ENCODE assay signal across 25 cellular contexts in the genomic region with DNA sequence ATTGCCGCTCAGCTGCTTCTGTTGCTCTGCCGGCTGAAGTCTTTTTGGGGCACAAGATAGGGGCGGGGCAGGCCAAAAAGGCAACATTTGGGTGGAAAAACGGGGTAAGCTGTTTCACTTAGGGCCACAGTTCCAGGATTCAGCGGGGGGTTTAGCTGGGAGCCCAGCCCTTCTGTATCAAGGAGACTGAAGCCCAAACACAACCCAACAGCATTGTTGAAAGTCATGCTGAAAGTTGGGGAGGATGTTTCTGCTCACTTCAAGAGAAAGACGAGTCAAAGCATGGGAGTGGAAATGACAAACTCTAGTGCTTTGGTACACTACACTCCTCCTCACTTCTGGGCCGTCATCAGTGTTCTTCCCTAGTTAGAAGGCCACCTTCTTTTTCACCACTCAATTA.
"Had no signal": no experiment of that assay in that cellular context is flagged by ENCODE, and none has a peak within 500 bp of the region (broad histone marks: within the 10 kb centered on the region; RNA-seq: fewer than 3 reads in every experiment).

No MANE protein-coding gene starts in this region.

- H3K36me3 ChIP-seq: ascending aorta, Peyer's patch, SJSA1 had no signal

- H3K27ac ChIP-seq: ascending aorta, body of pancreas, Peyer's patch, RWPE1, SJSA1 had no signal

- H3K27ac Mint-ChIP-seq: activated CD8-positive, alpha-beta memory T cell treated with anti-CD3 and anti-CD28 coated beads, Interleukin-2, amount 10 ng/mL, durations not matched to agents 7 days and 5 days; T-helper 1 cell treated with Interleukin-12 subunit alpha and Interleukin-12 subunit beta and Interleukin-4 antibody, amounts not matched to agents 30 μg/mL and 1 μg/mL, for 36 hours; WTC11 had no signal

- H3K4me3 Mint-ChIP-seq: activated CD8-positive, alpha-beta memory T cell treated with anti-CD3 and anti-CD28 coated beads, Interleukin-2, amount 10 ng/mL, durations not matched to agents 7 days and 5 days; activated naive CD4-positive, alpha-beta T cell treated with anti-CD3 and anti-CD28 coated beads, Interleukin-2, amount 50 U/mL, for 24 hours; central memory CD8-positive, alpha-beta T cell; T-helper 1 cell treated with Interleukin-12 subunit alpha and Interleukin-12 subunit beta and Interleukin-4 antibody, amounts not matched to agents 30 μg/mL and 1 μg/mL, for 36 hours; WTC11 had no signal

- H3K9me3 ChIP-seq: ascending aorta, body of pancreas, Peyer's patch, SJSA1 had no signal

- H3K4me1 ChIP-seq: ascending aorta, Peyer's patch, SJSA1 had no signal

- H3K4me3 ChIP-seq: ascending aorta, body of pancreas, Peyer's patch, SJSA1 had no signal

- H3K4me1 Mint-ChIP-seq: central memory CD8-positive, alpha-beta T cell; WTC11 had no signal

- H3K27me3 ChIP-seq: ascending aorta, body of pancreas, Peyer's patch, SJSA1 had no signal

- H3K9me3 Mint-ChIP-seq: activated naive CD4-positive, alpha-beta T cell treated with anti-CD3 and anti-CD28 coated beads, Interleukin-2, amount 50 U/mL, for 24 hours; activated T-helper 2 cell treated with anti-CD3 and anti-CD28 coated beads, Interferon-gamma antibody, Interleukin-2, Interleukin-4, amounts not matched to agents 10 μg/mL and 5 μg/mL and 100 μg/mL, durations not matched to agents 14 hours and 24 hours and 36 hours; central memory CD8-positive, alpha-beta T cell; T-helper 1 cell treated with Interleukin-12 subunit alpha and Interleukin-12 subunit beta and Interleukin-4 antibody, amounts not matched to agents 30 μg/mL and 1 μg/mL, for 36 hours; WTC11 had no signal

- ATAC-seq: activated CD8-positive, alpha-beta memory T cell treated with anti-CD3 and anti-CD28 coated beads, Interleukin-2, amount 10 ng/mL, durations not matched to agents 7 days and 5 days; body of pancreas; SK-N-SH treated with all-trans-retinoic acid at 6 μM for 48 hours; WTC11 had no signal

- DNase-seq: activated CD4-positive, CD25-positive, alpha-beta regulatory T cell treated with anti-CD3 and anti-CD28 coated beads, Interleukin-2, amount 50 U/mL, for 72 hours; activated CD8-positive, alpha-beta memory T cell treated with anti-CD3 and anti-CD28 coated beads, Interleukin-2, amount 10 ng/mL, durations not matched to agents 7 days and 5 days; activated gamma-delta T cell treated with Interleukin-2 at 50 U/mL for 16 hours; body of pancreas; Karpas-422; MM.1S; NCI-H1105; NCI-H1436; NCI-H1694 treated with DMSO at 0.1 percent for 48 hours; NCI-H2029 treated with DMSO at 0.1 percent for 48 hours; NCI-H510A treated with DMSO at 0.1 percent for 48 hours; NCI-H69; NK-92 treated with Interleukin-12 subunit alpha and Interleukin-12 subunit beta, amount 100 ng/mL, for 24 hours; Peyer's patch; Right ventricle myocardium superior; T-helper 9 cell had no signal

- H3K36me3 Mint-ChIP-seq: activated CD8-positive, alpha-beta memory T cell treated with anti-CD3 and anti-CD28 coated beads, Interleukin-2, amount 10 ng/mL, durations not matched to agents 7 days and 5 days; WTC11 had no signal
